In the genomic region with DNA sequence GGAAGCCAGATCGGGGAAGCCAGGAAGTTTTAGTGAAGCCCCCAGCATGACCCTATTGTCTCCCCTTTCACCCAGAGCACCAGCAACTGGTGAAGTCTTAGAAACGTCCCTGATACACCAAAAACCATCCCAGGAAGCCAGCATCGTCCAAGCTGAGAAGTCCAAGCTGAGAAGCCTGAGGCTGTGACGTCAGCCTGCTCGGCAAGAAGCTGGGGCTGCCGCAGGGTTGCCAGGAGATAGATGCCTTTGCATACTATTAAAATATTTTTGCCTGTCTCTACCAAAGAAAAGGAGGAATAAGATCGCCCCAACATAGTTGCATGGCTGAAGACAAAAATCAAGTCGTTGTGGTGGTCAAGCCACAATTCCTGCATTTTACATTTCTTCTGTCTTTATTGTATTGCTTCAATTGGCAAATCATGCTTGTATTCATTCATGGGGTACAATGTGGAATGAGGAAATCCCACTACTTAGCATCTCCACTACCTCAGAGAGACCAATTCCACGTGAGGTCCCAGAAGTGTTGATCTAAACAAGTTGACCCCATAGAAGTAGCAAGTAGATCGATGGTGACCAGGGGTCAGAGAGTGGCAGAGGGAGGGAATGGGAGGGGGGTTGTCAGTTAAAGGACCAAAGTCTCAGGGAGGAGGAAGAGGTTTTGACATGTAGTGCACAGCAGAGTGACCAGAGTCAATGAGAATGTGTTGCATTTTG, we compare ENCODE assay signal across 15 cellular contexts. TPM values are rescaled to one million over a fixed set of nuclear protein-coding genes. Genes with fewer than 3 reads are reported as not detected.
DNase-seq lines count a peak whose midpoint lies in the region; ATAC-seq and TF ChIP-seq lines count a peak whose summit lies in the region.
"Had no signal": no experiment of that assay in that cellular context is flagged by ENCODE, and none has a peak within 500 bp of the region (broad histone marks: within the 10 kb centered on the region; RNA-seq: fewer than 3 reads in every experiment).

No MANE protein-coding gene starts in this region.

- intact Hi-C loops in Calu3 (cut with micrococcal nuclease; ENCODE audit: unreplicated experiment): no loop called here

- no peaks in the 10 kb centered on the region for H3K27me3 Mint-ChIP-seq in activated CD8-positive, alpha-beta memory T cell treated with anti-CD3 and anti-CD28 coated beads, Interleukin-2, amount 10 ng/mL, durations not matched to agents 7 days and 5 days
- H3K27me3 Mint-ChIP-seq in type B pancreatic cell (no peaks in the 10 kb centered on the region), Calu3 (ENCODE audit: unreplicated experiment) (peaks cover 13% of the 10 kb centered on the region)

- H3K4me3 Mint-ChIP-seq in activated CD8-positive, alpha-beta memory T cell treated with anti-CD3 and anti-CD28 coated beads, Interleukin-2, amount 10 ng/mL, durations not matched to agents 7 days and 5 days: no peak overlapping the region
- H3K4me3 Mint-ChIP-seq in type B pancreatic cell (peak overlapping the region; percentile 41), Calu3 (ENCODE audit: low read depth, unreplicated experiment) (no peak overlapping the region)
- H3K4me3 Mint-ChIP-seq: CD4-positive, alpha-beta T cell had no signal

- ATAC-seq in activated CD8-positive, alpha-beta memory T cell treated with anti-CD3 and anti-CD28 coated beads, Interleukin-2, amount 10 ng/mL, durations not matched to agents 7 days and 5 days: no peak
- ATAC-seq: A549, PC-3 had no signal

- TF ChIP-seq CTCF in type B pancreatic cell (conservative IDR thresholded peaks at IDR 0.05): no peak
- TF ChIP-seq CTCF in Calu3 (IDR thresholded peaks at IDR 0.05; ENCODE audit: unreplicated experiment): no peak

- no TSS peak for BruUV-seq in Calu3 (replicated peaks; lab: Mats Ljungman, UMichigan)

- H3K9me3 Mint-ChIP-seq in activated CD8-positive, alpha-beta memory T cell treated with anti-CD3 and anti-CD28 coated beads, Interleukin-2, amount 10 ng/mL, durations not matched to agents 7 days and 5 days (ENCODE audit: low read depth): no peaks in the 10 kb centered on the region
- H3K9me3 Mint-ChIP-seq in type B pancreatic cell (no peaks in the 10 kb centered on the region), Calu3 (ENCODE audit: low read depth, unreplicated experiment) (no peaks in the 10 kb centered on the region)
- H3K9me3 Mint-ChIP-seq: CD4-positive, alpha-beta T cell had no signal

- peaks cover 25% of the 10 kb centered on the region for H3K4me1 Mint-ChIP-seq in activated CD8-positive, alpha-beta memory T cell treated with anti-CD3 and anti-CD28 coated beads, Interleukin-2, amount 10 ng/mL, durations not matched to agents 7 days and 5 days
- H3K4me1 Mint-ChIP-seq in type B pancreatic cell (ENCODE audit: unreplicated experiment) (peaks cover 16% of the 10 kb centered on the region), Calu3 (ENCODE audit: low read depth, unreplicated experiment) (peaks cover 18% of the 10 kb centered on the region)

- CTCF ChIA-PET in activated CD8-positive, alpha-beta memory T cell treated with anti-CD3 and anti-CD28 coated beads, Interleukin-2, amount 10 ng/mL, durations not matched to agents 7 days and 5 days (lab: Charles Lee): interaction anchor here (0.5 kb wide), 1 partner anchor 215 kb away, joined by 3 read pairs; no protein-coding TSS in a partner anchor
- CTCF ChIA-PET in Calu3 (lab: Charles Lee): no interaction called here

- no peak overlapping the region for H3K27ac Mint-ChIP-seq in activated CD8-positive, alpha-beta memory T cell treated with anti-CD3 and anti-CD28 coated beads, Interleukin-2, amount 10 ng/mL, durations not matched to agents 7 days and 5 days
- H3K27ac Mint-ChIP-seq in type B pancreatic cell: no peak overlapping the region
- H3K27ac Mint-ChIP-seq in Calu3 (ENCODE audit: unreplicated experiment): no peak overlapping the region
- H3K27ac Mint-ChIP-seq: CD4-positive, alpha-beta T cell had no signal

- peaks cover 17% of the 10 kb centered on the region for H3K36me3 Mint-ChIP-seq in activated CD8-positive, alpha-beta memory T cell treated with anti-CD3 and anti-CD28 coated beads, Interleukin-2, amount 10 ng/mL, durations not matched to agents 7 days and 5 days
- H3K36me3 Mint-ChIP-seq in type B pancreatic cell (peaks cover 4% of the 10 kb centered on the region), Calu3 (ENCODE audit: insufficient read depth, unreplicated experiment) (peaks cover 18% of the 10 kb centered on the region)

- DNase-seq in activated CD8-positive, alpha-beta memory T cell treated with anti-CD3 and anti-CD28 coated beads, Interleukin-2, amount 50 U/mL, for 48 hours: peak; percentile 49
- DNase-seq in activated CD8-positive, alpha-beta memory T cell treated with anti-CD3 and anti-CD28 coated beads, Interleukin-2, amount 10 ng/mL, durations not matched to agents 7 days and 5 days: no peak
- peak; percentile 54 for DNase-seq in cerebellum (ENCODE audit: low spot score)
- DNase-seq in type B pancreatic cell (ENCODE audit: extremely low spot score, unreplicated experiment): peak; percentile 25
- no peak for DNase-seq in Calu3
- DNase-seq: CD4-positive, alpha-beta T cell; MV-4-11; NCI-H1694 treated with DMSO at 0.1 percent for 48 hours; NCI-H510A; NCI-H82; PC-3; RPMI8226; SHP77 treated with DMSO at 0.1 percent for 48 hours; SK-N-SH had no signal

RNA-seq across cellular contexts. Expression of gene EMC3, which starts 19.6 kb away (rescaled TPM):
- 10 to 100 TPM; 52.5 to 63.8 TPM for total RNA-seq in activated CD8-positive, alpha-beta memory T cell treated with anti-CD3 and anti-CD28 coated beads, Interleukin-2, amount 10 ng/mL, durations not matched to agents 7 days and 5 days
- total RNA-seq in cerebellum (22.9 TPM), type B pancreatic cell (ENCODE audit: low replicate concordance) (51.8 and 71.9 TPM in 2 replicates), Calu3 (2022) (59.2 and 64.2 TPM in 2 replicates)

RNA-seq across cellular contexts. Expression of gene FANCD2, which starts 20.0 kb away (rescaled TPM):
- total RNA-seq in activated CD8-positive, alpha-beta memory T cell treated with anti-CD3 and anti-CD28 coated beads, Interleukin-2, amount 10 ng/mL, durations not matched to agents 7 days and 5 days: 100 to 1,000 TPM in 1 of 2 experiments, 10 to 100 TPM in 1; 75.1 to 109 TPM
- 12.1 TPM for total RNA-seq in cerebellum
- 17.7 and 38.0 TPM in 2 replicates for total RNA-seq in type B pancreatic cell (ENCODE audit: low replicate concordance)
- 34.2 and 40.3 TPM in 2 replicates for total RNA-seq in Calu3 (2022)

RNA-seq across cellular contexts. Expression of gene PRRT3, which starts 54.0 kb away (rescaled TPM):
- 1 to 10 TPM; 3.5 to 6.4 TPM for total RNA-seq in activated CD8-positive, alpha-beta memory T cell treated with anti-CD3 and anti-CD28 coated beads, Interleukin-2, amount 10 ng/mL, durations not matched to agents 7 days and 5 days
- total RNA-seq in cerebellum: 5.5 TPM
- total RNA-seq in type B pancreatic cell (ENCODE audit: low replicate concordance): 8.2 and 11.3 TPM in 2 replicates
- 1.2 and 1.6 TPM in 2 replicates for total RNA-seq in Calu3 (2022)

Comparison
In these comparisons a context has a peak if more than half of its experiments do, and no peak if none do; other contexts are left out.
1. DNase-seq: peak in activated CD8-positive, alpha-beta memory T cell treated with anti-CD3 and anti-CD28 coated beads, Interleukin-2, amount 50 U/mL, for 48 hours (single experiment), cerebellum (single experiment) and type B pancreatic cell (single experiment); none in activated CD8-positive, alpha-beta memory T cell treated with anti-CD3 and anti-CD28 coated beads, Interleukin-2, amount 10 ng/mL, durations not matched to agents 7 days and 5 days (single experiment) and Calu3 (single experiment).